Comparison of ENCODE assay signal across 9 cellular contexts in genomic region chr5:115379622-115380344, GRCh38.
DNase-seq lines count a peak whose midpoint lies in the region; ATAC-seq and TF ChIP-seq lines count a peak whose summit lies in the region.
"Had no signal": no experiment of that assay in that cellular context is flagged by ENCODE, and none has a peak within 500 bp of the region (broad histone marks: within the 10 kb centered on the region; RNA-seq: fewer than 3 reads in every experiment).

No MANE protein-coding gene starts in this region.

- H3K4me1 ChIP-seq in colonic mucosa (peaks cover 4% of the 10 kb centered on the region), A673 (ENCODE audit: insufficient read depth, low read length, poor library complexity, severe bottlenecking) (no peaks in the 10 kb centered on the region)

- POLR2A ChIA-PET in GM10248 (lab: Yijun Ruan, JAX) (no interaction called here), A673 (lab: Charles Lee; ENCODE audit: low non-redundant PET) (no interaction called here)

- H3K27ac ChIP-seq in colonic mucosa (peak overlapping the region; percentile 21), A673 (ENCODE audit: low read depth, low read length, poor library complexity, severe bottlenecking) (no peak overlapping the region)

- no peaks in the 10 kb centered on the region for H3K9me3 Mint-ChIP-seq in mesothelial cell of epicardium
- H3K9me3 Mint-ChIP-seq: nephron had no signal

- ATAC-seq in GM21367 (IDR thresholded peaks at IDR 0.05; ENCODE audit: unreplicated experiment), result peak; percentile 43
- ATAC-seq in sciatic nerve, result no peak

- peak; percentile 26 for DNase-seq in GM10248 (ENCODE audit: extremely low spot score)
- peak; percentile 95 for DNase-seq in HT-29 (ENCODE audit: low spot score)
- peak; percentile 58 for DNase-seq in colonic mucosa
- no peak for DNase-seq in A673 (ENCODE audit: low spot score)
- DNase-seq in sciatic nerve (ENCODE audit: low spot score), result no peak
- DNase-seq in mesothelial cell of epicardium (ENCODE audit: low spot score in 2 of 2, unreplicated experiment in 2 of 2), result no peak
- no peak for DNase-seq in COR-L47 (lab: John Stamatoyannopoulos, UW)

- H3K4me1 Mint-ChIP-seq in mesothelial cell of epicardium, result peaks cover 9% of the 10 kb centered on the region

- H3K27me3 Mint-ChIP-seq in mesothelial cell of epicardium (ENCODE audit: low read depth), result no peaks in the 10 kb centered on the region

- TF ChIP-seq CTCF in GM10248 (IDR thresholded peaks at IDR 0.05; ENCODE audit: control extremely low read depth, extremely low read depth, low read depth, missing control alignments), result no peak
- no peak for TF ChIP-seq CTCF in colonic mucosa (IDR thresholded peaks at IDR 0.05)
- TF ChIP-seq CTCF in A673 (conservative IDR thresholded peaks at IDR 0.05; ENCODE audit: low read depth, low read length), result no peak
- TF ChIP-seq CTCF in mesothelial cell of epicardium (IDR thresholded peaks at IDR 0.05; ENCODE audit: unreplicated experiment), result no peak

- CTCF ChIA-PET in GM10248 (lab: Yijun Ruan, JAX) (interaction anchor here (1.2 to 2.4 kb wide), 2 partner anchors 51 to 65 kb away, joined by 3 to 7 read pairs; no protein-coding TSS in a partner anchor), A673 (lab: Charles Lee) (no interaction called here)

- H3K9me3 ChIP-seq in colonic mucosa, result no peaks in the 10 kb centered on the region
- no peaks in the 10 kb centered on the region for H3K9me3 ChIP-seq in A673 (ENCODE audit: low read depth, low read length, poor library complexity, severe bottlenecking)

- H3K4me3 ChIP-seq in colonic mucosa (no peak overlapping the region), A673 (ENCODE audit: low read depth, low read length, poor library complexity, severe bottlenecking) (no peak overlapping the region)

- H3K4me3 Mint-ChIP-seq in mesothelial cell of epicardium, result no peak overlapping the region
- H3K4me3 Mint-ChIP-seq: nephron had no signal

- no peaks in the 10 kb centered on the region for H3K36me3 Mint-ChIP-seq in mesothelial cell of epicardium

- H3K27ac Mint-ChIP-seq in mesothelial cell of epicardium, result no peak overlapping the region

- no peaks in the 10 kb centered on the region for H3K27me3 ChIP-seq in colonic mucosa
- H3K27me3 ChIP-seq in A673 (replicated peaks; ENCODE audit: insufficient read depth, low read depth, low read length, poor library complexity), result no peaks in the 10 kb centered on the region

- BruUV-seq in A673 (replicated peaks; lab: Mats Ljungman, UMichigan), result no TSS peak

- H3K36me3 ChIP-seq in colonic mucosa (no peaks in the 10 kb centered on the region), A673 (ENCODE audit: insufficient read depth, low read length, poor library complexity, severe bottlenecking) (no peaks in the 10 kb centered on the region)

- intact Hi-C loops in colonic mucosa (cut with DNase I), result no loop called here
- intact Hi-C loops in A673 (cut with micrococcal nuclease; ENCODE audit: unreplicated experiment), result no loop called here
- intact Hi-C loops in sciatic nerve (cut with DNase I), result no loop called here

- no peak overlapping the region for H3K9ac ChIP-seq in colonic mucosa (ENCODE audit: low read depth in 2 of 2, low read length in 2 of 2)

Comparison
In these comparisons a context has a peak if more than half of its experiments do, and no peak if none do; other contexts are left out.
1. DNase-seq: peak in GM10248 (single experiment), HT-29 (single experiment) and colonic mucosa (single experiment); none in A673 (single experiment), sciatic nerve (single experiment), mesothelial cell of epicardium (0 of 2) and COR-L47 (single experiment).